ENCODE assay signal across 1 cellular context in the genomic region with DNA sequence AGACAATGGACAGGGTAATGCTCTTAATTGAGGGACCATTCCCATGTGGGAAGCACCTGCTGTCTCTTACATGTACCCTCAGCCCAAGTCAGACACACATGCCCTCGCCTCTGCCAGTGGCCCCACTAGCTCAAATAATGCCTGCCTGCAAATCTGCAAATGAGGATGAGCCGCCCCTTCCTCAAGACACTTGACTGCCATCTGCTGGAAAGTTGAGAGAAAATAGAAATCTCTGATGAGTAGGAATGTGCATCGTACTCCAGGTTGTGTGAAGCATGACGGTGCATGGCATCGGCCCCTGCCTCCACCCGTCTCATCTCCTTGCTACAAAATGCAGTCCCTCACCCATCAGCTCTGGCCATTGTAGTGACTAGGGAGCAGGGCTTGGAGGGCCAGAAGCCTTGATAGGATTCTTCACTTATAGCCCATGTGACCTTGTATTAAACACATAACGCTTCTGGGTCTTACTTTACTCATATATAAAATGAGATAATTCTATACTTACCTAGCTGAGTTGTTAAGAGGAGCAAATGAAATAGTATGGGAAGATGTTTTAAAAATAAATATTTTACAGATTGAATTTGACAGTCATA.
TF ChIP-seq lines count a peak whose summit lies in the region.

No MANE protein-coding gene starts in this region.

TF ChIP-seq in GM12878, 131 proteins besides CTCF, POLR2A, EP300 and RAD21:
- TF ChIP-seq SMC3 (IDR thresholded peaks at IDR 0.05; ENCODE audit: borderline replicate concordance, low read length), result peak; percentile 35; the same call in 1 of the 2 replicates
- no peak for TF ChIP-seq PAX5 (IDR thresholded peaks at IDR 0.05; ENCODE audit: borderline replicate concordance, low read depth, low read length)
